ENCODE assay signal across 1 cellular context in genomic region chr17:80264048-80264792, GRCh38.
TF ChIP-seq lines count a peak whose summit lies in the region.

No MANE protein-coding gene starts in this region.

TF ChIP-seq in A549, 52 proteins besides CTCF, POLR2A, EP300 and RAD21 (continued from another document):
- no peak for TF ChIP-seq RFX5 (IDR thresholded peaks at IDR 0.05)
- TF ChIP-seq PHF8 (IDR thresholded peaks at IDR 0.05; ENCODE audit: borderline replicate concordance, low read depth) = no peak
